ENCODE assay signal across 16 cellular contexts in genomic region chr11:16402654-16403447, GRCh38. TPM values are rescaled to one million over a fixed set of nuclear protein-coding genes. Genes with fewer than 3 reads are reported as not detected.
DNase-seq lines count a peak whose midpoint lies in the region; ATAC-seq and TF ChIP-seq lines count a peak whose summit lies in the region.
"Had no signal": no experiment of that assay in that cellular context is flagged by ENCODE, and none has a peak within 500 bp of the region (broad histone marks: within the 10 kb centered on the region; RNA-seq: fewer than 3 reads in every experiment).

No MANE protein-coding gene starts in this region.

- H3K4me1 ChIP-seq in HUES48 (ENCODE audit: control insufficient read depth, insufficient read depth, low read length) = peaks cover 35% of the 10 kb centered on the region

- intact Hi-C loops in sciatic nerve (cut with DNase I) = no loop called here

- peak in 30 of 61 donors; percentile 1 to 67 (median 25) for DNase-seq in caudate nucleus (lab: John Stamatoyannopoulos, UW)
- DNase-seq in kidney glomerular epithelial cell (lab: John Stamatoyannopoulos, UW) = peak; percentile 51
- DNase-seq in sciatic nerve (ENCODE audit: low spot score) = no peak
- DNase-seq in NCI-H146 (lab: John Stamatoyannopoulos, UW) = no peak
- no peak for DNase-seq in brain microvascular endothelial cell
- DNase-seq: activated CD4-positive, alpha-beta memory T cell treated with anti-CD3 and anti-CD28 coated beads for 36 hours; NCI-H226; occipital lobe; SK-N-SH; spleen had no signal

- peaks cover 100% of the 10 kb centered on the region for H3K27me3 ChIP-seq in HUES48 (ENCODE audit: control insufficient read depth, insufficient read depth, low read length)
- H3K27me3 ChIP-seq in brain microvascular endothelial cell (replicated peaks) = no peaks in the 10 kb centered on the region
- H3K27me3 ChIP-seq: spleen had no signal

- TF ChIP-seq CTCF in brain microvascular endothelial cell (IDR thresholded peaks at IDR 0.05; ENCODE audit: low read depth, low read length, missing control alignments) = no peak

- in situ Hi-C loops in brain microvascular endothelial cell (cut with HindIII; ENCODE audit: low pct_ligation_motif_present, low sequenced_read_pairs) = no loop called here

- no peaks in the 10 kb centered on the region for H3K36me3 ChIP-seq in HUES48 (ENCODE audit: control insufficient read depth, insufficient read depth, low read length)
- no peaks in the 10 kb centered on the region for H3K36me3 ChIP-seq in brain microvascular endothelial cell (replicated peaks)
- H3K36me3 ChIP-seq: spleen had no signal

- H3K27ac ChIP-seq in HUES48 (ENCODE audit: low read depth, low read length) (peak overlapping the region; percentile 67), caudate nucleus (ENCODE audit: low read depth, low read length) (peak overlapping the region; percentile 82), brain microvascular endothelial cell (no peak overlapping the region)
- H3K27ac ChIP-seq: coronary artery, spleen had no signal

- no peaks in the 10 kb centered on the region for H3K9me3 ChIP-seq in HUES48 (ENCODE audit: control insufficient read depth, insufficient read depth, low read length)
- H3K9me3 ChIP-seq: SK-N-SH, spleen had no signal

- no peak overlapping the region for H3K4me3 ChIP-seq in HUES48 (ENCODE audit: low read depth, low read length)
- H3K4me3 ChIP-seq in brain microvascular endothelial cell (ENCODE audit: low read depth, low read length) = no peak overlapping the region
- H3K4me3 ChIP-seq: coronary artery, spleen had no signal

- H3K9ac ChIP-seq in HUES48 (ENCODE audit: low read depth, low read length) = no peak overlapping the region
- H3K9ac ChIP-seq: SK-N-SH had no signal

- ATAC-seq in sciatic nerve = peak; percentile 89
- no peak for ATAC-seq in HG03432 (IDR thresholded peaks at IDR 0.05; ENCODE audit: unreplicated experiment)
- ATAC-seq in GM19463 (IDR thresholded peaks at IDR 0.05; ENCODE audit: unreplicated experiment) = no peak
- ATAC-seq: activated T-helper 17 cell treated with anti-CD3 and anti-CD28 coated beads, Interleukin-2, amount 50 U/mL, for 72 hours; esophagus mucosa had no signal

RNA-seq across cellular contexts. Expression of gene SOX6, which starts 46.5 kb away (rescaled TPM):
- total RNA-seq in sciatic nerve = 53.7 TPM
- total RNA-seq: activated CD4-positive, alpha-beta memory T cell treated with anti-CD3 and anti-CD28 coated beads for 36 hours had no signal
